ENCODE assay signal across 8 cellular contexts in the genomic region with DNA sequence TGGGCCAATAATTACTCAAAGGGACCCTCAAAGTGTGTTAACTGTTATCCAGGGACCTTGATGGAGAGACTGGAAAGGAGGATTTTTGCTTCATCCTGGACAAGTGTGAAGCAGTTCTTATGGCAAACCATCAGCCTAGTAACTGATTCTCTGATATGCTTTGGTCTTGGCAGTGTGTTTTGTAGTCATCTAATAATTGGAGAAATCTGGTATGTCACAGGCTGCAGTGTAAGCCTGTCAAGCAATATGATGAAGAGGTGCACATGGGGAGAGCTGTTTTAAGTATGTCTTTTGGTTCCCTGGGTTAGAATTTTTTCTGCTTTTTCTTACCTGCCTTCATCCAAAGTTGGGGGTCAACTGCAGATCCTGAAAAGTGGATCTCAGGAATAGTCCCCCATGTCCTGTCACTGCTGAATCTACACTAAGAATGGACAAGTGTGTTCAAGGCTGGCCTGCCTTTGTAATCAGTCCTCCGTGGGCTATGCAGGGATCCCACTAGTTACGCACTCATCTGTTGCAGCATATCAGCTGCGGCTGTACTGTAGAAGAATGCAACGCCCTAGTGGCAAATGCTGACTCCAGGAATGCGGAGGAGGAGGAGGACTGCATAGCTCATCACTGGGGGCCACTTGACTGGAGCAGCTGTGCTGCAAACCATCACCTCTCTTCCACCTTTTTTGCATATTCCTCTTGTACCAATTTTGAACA. TPM values are rescaled to one million over a fixed set of nuclear protein-coding genes. Genes with fewer than 3 reads are reported as not detected.
A peak's percentile ranks its signal among the peaks of the same experiment; 100 is the strongest.
DNase-seq lines count a peak whose midpoint lies in the region; ATAC-seq and TF ChIP-seq lines count a peak whose summit lies in the region.

No MANE protein-coding gene starts in this region.

- peaks cover 12% of the 10 kb centered on the region for H3F3A ChIP-seq in neural cell (ENCODE audit: insufficient read depth, low read length, poor library complexity, severe bottlenecking)

- no peak overlapping the region for H2AFZ ChIP-seq in neural cell (ENCODE audit: low read depth, low read length)

- H4K20me1 ChIP-seq in neural cell (ENCODE audit: insufficient read depth), result peaks cover 18% of the 10 kb centered on the region

- peak overlapping the region; percentile 98 for H3K9ac ChIP-seq in neural cell (ENCODE audit: low read length)

- H3K36me3 ChIP-seq in neural cell (ENCODE audit: insufficient read depth, low read length), result no peaks in the 10 kb centered on the region

- ATAC-seq in Right ventricle myocardium inferior (peak; percentile 30), esophagus mucosa (peak; percentile 15)

- peaks cover 67% of the 10 kb centered on the region for H3K79me2 ChIP-seq in neural cell (replicated peaks; ENCODE audit: insufficient read depth, low read length)

- TF ChIP-seq EP300 in neural cell (conservative IDR thresholded peaks at IDR 0.05; ENCODE audit: poor library complexity, severe bottlenecking), result no peak

- H3K9me2 ChIP-seq in neural cell (ENCODE audit: insufficient read depth, low read length), result no peaks in the 10 kb centered on the region

- H3K4me2 ChIP-seq in neural cell (ENCODE audit: low read length), result peak overlapping the region; percentile 96

- DNase-seq in Right ventricle myocardium inferior (ENCODE audit: missing footprints), result no peak
- no peak for DNase-seq in cardiac septum (ENCODE audit: low spot score)
- DNase-seq in NCI-H128 (lab: John Stamatoyannopoulos, UW; ENCODE audit: unreplicated experiment), result no peak
- DNase-seq in NCI-H446 (lab: John Stamatoyannopoulos, UW), result no peak
- DNase-seq in NCI-H1436 (lab: John Stamatoyannopoulos, UW), result no peak

- TF ChIP-seq RAD21 in neural cell (conservative IDR thresholded peaks at IDR 0.05), result no peak

- H3K27me3 ChIP-seq in neural cell (ENCODE audit: insufficient read depth, low read depth, low read length), result no peaks in the 10 kb centered on the region

- H3K9me3 ChIP-seq in neural cell (ENCODE audit: low read length), result no peaks in the 10 kb centered on the region

- H3K27ac ChIP-seq in VCaP (peak overlapping the region; percentile 93), neural cell (ENCODE audit: low read length) (peak overlapping the region; percentile 92)

- peak overlapping the region; percentile 98 for H3K4me3 ChIP-seq in neural cell (ENCODE audit: low read length)

- TF ChIP-seq CTCF in VCaP (conservative IDR thresholded peaks at IDR 0.05) (no peak), neural cell (IDR thresholded peaks at IDR 0.05; ENCODE audit: poor library complexity, severe bottlenecking) (peak; percentile 39)

- intact Hi-C loops in Right ventricle myocardium inferior (cut with DNase I), result loop anchor here (5.0 kb wide), 1 partner anchor 52 kb away; the partner anchor contains the start of gene GLE1
- intact Hi-C loops in cardiac septum (cut with DNase I), result loop anchor here (5.0 kb wide), 1 partner anchor 97 kb away; the partner anchor contains the start of gene ODF2

TF ChIP-seq in neural cell, 6 proteins besides CTCF, POLR2A, EP300 and RAD21:
- TF ChIP-seq REST (IDR thresholded peaks at IDR 0.05; ENCODE audit: borderline replicate concordance) (peak; percentile 52), POLR2AphosphoS5 (IDR thresholded peaks at IDR 0.05) (peak; percentile 51), MXI1 (conservative IDR thresholded peaks at IDR 0.05; ENCODE audit: poor library complexity, severe bottlenecking) (no peak), TAF1 (IDR thresholded peaks at IDR 0.05; ENCODE audit: low read depth) (no peak), EZH2 (IDR thresholded peaks at IDR 0.05; ENCODE audit: borderline replicate concordance, insufficient read depth, low read length, poor library complexity, severe bottlenecking) (no peak)

RNA-seq across cellular contexts. Expression of gene SPTAN1, which starts 1.9 kb away (rescaled TPM):
- total RNA-seq in Right ventricle myocardium inferior (247 TPM), cardiac septum (380 TPM), esophagus mucosa (161 TPM)
- polyA plus RNA-seq in neural cell, result 287 and 353 TPM in 2 replicates
- polyA minus RNA-seq in neural cell, result 653 and 675 TPM in 2 replicates

RNA-seq across cellular contexts. Expression of gene GLE1, which starts 49.8 kb away (rescaled TPM):
- total RNA-seq in Right ventricle myocardium inferior, result 19.5 TPM
- total RNA-seq in cardiac septum, result 20.2 TPM
- total RNA-seq in esophagus mucosa, result 22.5 TPM
- polyA plus RNA-seq in neural cell, result 29.6 and 33.2 TPM in 2 replicates
- polyA minus RNA-seq in neural cell, result 39.9 and 41.6 TPM in 2 replicates
